Comparison of ENCODE assay signal across 11 cellular contexts in the genomic region with DNA sequence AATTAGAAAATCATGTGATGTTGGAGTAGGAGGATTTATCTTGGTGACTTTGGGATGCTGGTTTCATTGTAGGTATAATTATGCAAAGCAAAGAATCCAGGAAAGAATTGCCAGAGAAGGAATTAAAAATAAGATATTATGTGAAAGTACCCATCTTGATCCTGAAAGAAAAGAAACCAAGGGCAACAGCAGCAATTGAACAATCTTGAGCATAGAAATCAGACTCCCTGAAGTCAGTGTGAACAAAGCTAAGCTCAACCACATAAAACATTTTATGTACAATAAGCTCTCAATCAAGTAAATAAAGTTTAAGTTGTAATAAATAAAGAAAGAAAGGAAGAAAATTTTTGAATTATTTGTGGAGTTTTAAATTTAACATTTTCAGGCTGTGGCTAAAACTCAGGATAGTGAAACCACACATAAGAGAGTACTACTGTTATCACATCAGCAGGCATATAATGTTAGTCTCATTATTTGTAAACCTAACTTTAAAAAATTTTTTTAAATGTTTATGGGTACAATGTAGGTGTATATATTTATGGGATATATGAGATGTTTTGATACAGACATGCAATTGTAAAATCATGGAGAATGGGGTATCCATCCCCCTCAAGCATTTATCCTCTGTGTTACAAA. TPM values are rescaled to one million over a fixed set of nuclear protein-coding genes. Genes with fewer than 3 reads are reported as not detected.
DNase-seq lines count a peak whose midpoint lies in the region; ATAC-seq and TF ChIP-seq lines count a peak whose summit lies in the region.
"Had no signal": no experiment of that assay in that cellular context is flagged by ENCODE, and none has a peak within 500 bp of the region (broad histone marks: within the 10 kb centered on the region; RNA-seq: fewer than 3 reads in every experiment).

No MANE protein-coding gene starts in this region.

- H3K27me3 ChIP-seq in MG63 = peaks cover 5% of the 10 kb centered on the region
- H3K27me3 ChIP-seq in duodenal mucosa (ENCODE audit: control insufficient read depth in 1 of 2, insufficient read depth in 2 of 2, low read length in 2 of 2) = peaks cover 17% of the 10 kb centered on the region in 2 donors

- no peak overlapping the region for H3K27ac ChIP-seq in duodenal mucosa (ENCODE audit: low read depth, low read length)
- H3K27ac ChIP-seq: HL-60, VCaP had no signal

- H3K4me1 Mint-ChIP-seq in CD14-positive monocyte = peaks cover 25% of the 10 kb centered on the region
- H3K4me1 Mint-ChIP-seq in neural crest cell = peaks cover 39% of the 10 kb centered on the region

- H3K36me3 ChIP-seq in MG63 (no peaks in the 10 kb centered on the region), duodenal mucosa (ENCODE audit: control insufficient read depth in 1 of 2, insufficient read depth in 2 of 2, low read length in 2 of 2) (no peaks in the 10 kb centered on the region)

- no peak for TF ChIP-seq CTCF in CD14-positive monocyte (IDR thresholded peaks at IDR 0.05)
- TF ChIP-seq CTCF in neural crest cell (conservative IDR thresholded peaks at IDR 0.05) = no peak

- intact Hi-C loops in CD14-positive monocyte (cut with micrococcal nuclease) = no loop called here
- intact Hi-C loops in posterior vena cava (cut with DNase I) = no loop called here

- no peak overlapping the region for H3K9ac ChIP-seq in duodenal mucosa (ENCODE audit: low read depth in 1 of 2, low read length in 2 of 2)

- H3K36me3 Mint-ChIP-seq in CD14-positive monocyte (peaks cover 0 to 9% of the 10 kb centered on the region in 2 donors), neural crest cell (ENCODE audit: low read depth) (peaks cover 3% of the 10 kb centered on the region)

- H3K27ac Mint-ChIP-seq in CD14-positive monocyte = peak overlapping the region in 1 of 7 donors; percentile 26
- H3K27ac Mint-ChIP-seq in neural crest cell (ENCODE audit: unreplicated experiment) = no peak overlapping the region

- DNase-seq in CD14-positive monocyte (ENCODE audit: low spot score) (no peak), MG63 (no peak), neural crest cell (ENCODE audit: low read depth, low spot score) (no peak), posterior vena cava (ENCODE audit: low spot score) (no peak), hippocampal formation (lab: John Stamatoyannopoulos, UW) (no peak)

- ATAC-seq in HG03135 (IDR thresholded peaks at IDR 0.05; ENCODE audit: unreplicated experiment) (no peak), HG03025 (IDR thresholded peaks at IDR 0.05; ENCODE audit: low FRiP score, unreplicated experiment) (no peak)

- no peaks in the 10 kb centered on the region for H3K4me1 ChIP-seq in duodenal mucosa (ENCODE audit: control insufficient read depth in 1 of 2, insufficient read depth in 2 of 2, low read length in 2 of 2)

- H3K4me3 ChIP-seq in MG63 (peak overlapping the region; percentile 45), duodenal mucosa (ENCODE audit: low read depth in 1 of 2, low read length in 2 of 2) (peak overlapping the region; percentile 44 to 50)

- no peaks in the 10 kb centered on the region for H3K9me3 ChIP-seq in MG63
- no peaks in the 10 kb centered on the region for H3K9me3 ChIP-seq in duodenal mucosa (ENCODE audit: control insufficient read depth in 1 of 2, low read length in 2 of 2)

- H3K4me3 Mint-ChIP-seq in CD14-positive monocyte (peak overlapping the region; percentile 70 to 94), neural crest cell (peak overlapping the region; percentile 66)

- H3K9me3 Mint-ChIP-seq in CD14-positive monocyte = peaks cover 0 to 6% (median 2%) of the 10 kb centered on the region in 7 donors
- no peaks in the 10 kb centered on the region for H3K9me3 Mint-ChIP-seq in neural crest cell

- H3K27me3 Mint-ChIP-seq in CD14-positive monocyte (ENCODE audit: low read depth in 3 of 3) = peaks cover 33 to 41% (median 39%) of the 10 kb centered on the region in 3 donors
- peaks cover 28% of the 10 kb centered on the region for H3K27me3 Mint-ChIP-seq in neural crest cell (ENCODE audit: low read depth)

RNA-seq across cellular contexts. Expression of a gene that starts 32.8 kb away (rescaled TPM):
- under 1 TPM in 1 of 2 donors, not detected in 1; 0.11 TPM for polyA plus RNA-seq in CD14-positive monocyte
- not detected in 2 replicates for total RNA-seq in MG63 (2014; rRNA removed; shearing (Covaris generic); ENCODE audit: low replicate concordance)
- total RNA-seq in neural crest cell = not detected in 2 replicates
- under 1 TPM; 0.14 to 0.19 TPM for total RNA-seq in posterior vena cava
- total RNA-seq: glomerular endothelial cell had no signal

RNA-seq across cellular contexts. Expression of a gene that starts 38.0 kb away (rescaled TPM):
- polyA plus RNA-seq in CD14-positive monocyte = not detected
- not detected in 2 replicates for total RNA-seq in MG63 (2014; rRNA removed; shearing (Covaris generic); ENCODE audit: low replicate concordance)
- total RNA-seq in neural crest cell (not detected in 2 replicates), posterior vena cava (not detected)
- total RNA-seq: glomerular endothelial cell had no signal
